9 cellular contexts compared by ENCODE assay signal in the genomic region with DNA sequence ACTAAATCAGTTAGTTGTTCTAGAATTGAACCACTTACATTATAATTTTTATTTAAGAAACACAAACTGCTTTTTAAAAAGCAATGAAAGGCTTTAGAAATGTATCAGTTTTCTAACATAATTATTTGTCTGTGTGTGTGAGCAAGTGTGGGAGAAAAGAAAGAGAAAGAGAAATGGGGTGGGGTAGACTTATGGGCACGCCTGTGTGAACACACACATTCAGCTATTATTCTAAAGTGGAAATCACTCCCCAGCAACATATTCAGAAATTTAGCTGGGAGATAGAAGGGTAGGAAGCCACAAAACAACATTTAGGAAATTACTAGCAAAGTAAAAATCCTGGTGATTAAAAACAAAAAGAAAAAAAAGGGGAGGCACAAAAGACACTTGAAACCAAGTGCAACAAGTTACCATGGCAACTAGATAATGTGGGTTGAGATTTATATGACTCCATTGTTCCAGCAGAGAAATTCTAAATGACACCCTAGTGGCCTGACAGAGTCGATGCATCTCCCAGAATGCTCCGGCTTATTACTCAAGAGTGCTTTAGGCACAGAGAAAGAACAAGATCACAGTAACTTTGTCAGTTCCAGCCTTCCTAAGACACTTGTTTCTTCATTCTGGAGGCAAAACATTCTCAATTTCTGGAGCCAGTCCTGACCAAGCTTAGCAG.
DNase-seq lines count a peak whose midpoint lies in the region; ATAC-seq and TF ChIP-seq lines count a peak whose summit lies in the region.
"Had no signal": no experiment of that assay in that cellular context is flagged by ENCODE, and none has a peak within 500 bp of the region (broad histone marks: within the 10 kb centered on the region; RNA-seq: fewer than 3 reads in every experiment).

No MANE protein-coding gene starts in this region.

- in situ Hi-C loops in Caki2 (cut with HindIII; ENCODE audit: low pct_unique_long_range_greater_than_20kb, low sequenced_read_pairs) (no loop called here), SK-MEL-5 (cut with HindIII; ENCODE audit: low pct_unique_long_range_greater_than_20kb, low sequenced_read_pairs) (no loop called here)

- intact Hi-C loops in CD14-positive monocyte (cut with micrococcal nuclease): no loop called here

- H3K4me1 Mint-ChIP-seq in CD14-positive monocyte: no peaks in the 10 kb centered on the region
- H3K4me1 Mint-ChIP-seq in activated naive CD4-positive, alpha-beta T cell treated with anti-CD3 and anti-CD28 coated beads, Interleukin-2, amount 10 ng/mL, durations not matched to agents 7 days and 5 days: no peaks in the 10 kb centered on the region

- H3K27me3 Mint-ChIP-seq in CD14-positive monocyte (ENCODE audit: low read depth in 3 of 3): no peaks in the 10 kb centered on the region
- no peaks in the 10 kb centered on the region for H3K27me3 Mint-ChIP-seq in activated naive CD4-positive, alpha-beta T cell treated with anti-CD3 and anti-CD28 coated beads, Interleukin-2, amount 10 ng/mL, durations not matched to agents 7 days and 5 days
- H3K27me3 Mint-ChIP-seq: IgD-negative memory B cell had no signal

- H3K27ac Mint-ChIP-seq in CD14-positive monocyte: no peak overlapping the region
- no peak overlapping the region for H3K27ac Mint-ChIP-seq in activated naive CD4-positive, alpha-beta T cell treated with anti-CD3 and anti-CD28 coated beads, Interleukin-2, amount 10 ng/mL, durations not matched to agents 7 days and 5 days

- H3K36me3 Mint-ChIP-seq in CD14-positive monocyte: no peaks in the 10 kb centered on the region
- H3K36me3 Mint-ChIP-seq in activated naive CD4-positive, alpha-beta T cell treated with anti-CD3 and anti-CD28 coated beads, Interleukin-2, amount 10 ng/mL, durations not matched to agents 7 days and 5 days: no peaks in the 10 kb centered on the region

- no peak for TF ChIP-seq CTCF in CD14-positive monocyte (IDR thresholded peaks at IDR 0.05)

- H3K4me3 Mint-ChIP-seq in CD14-positive monocyte: no peak overlapping the region
- no peak overlapping the region for H3K4me3 Mint-ChIP-seq in activated naive CD4-positive, alpha-beta T cell treated with anti-CD3 and anti-CD28 coated beads, Interleukin-2, amount 10 ng/mL, durations not matched to agents 7 days and 5 days

- peak; percentile 36 for DNase-seq in Caki2 (ENCODE audit: low read depth)
- DNase-seq in SK-MEL-5 (ENCODE audit: low read depth, low spot score): peak; percentile 71
- peak; percentile 31 for DNase-seq in kidney tubule cell (ENCODE audit: low spot score)
- no peak for DNase-seq in CD14-positive monocyte (ENCODE audit: low spot score)
- DNase-seq in activated naive CD4-positive, alpha-beta T cell treated with anti-CD3 and anti-CD28 coated beads, Interleukin-2, amount 10 ng/mL, durations not matched to agents 7 days and 5 days: no peak

- CTCF ChIA-PET in activated naive CD4-positive, alpha-beta T cell treated with anti-CD3 and anti-CD28 coated beads, Interleukin-2, amount 10 ng/mL, durations not matched to agents 7 days and 5 days (lab: Charles Lee): no interaction called here

- H3K9me3 Mint-ChIP-seq in CD14-positive monocyte: peaks cover 0 to 2% (median 0%) of the 10 kb centered on the region in 7 donors
- peaks cover under 1% of the 10 kb centered on the region for H3K9me3 Mint-ChIP-seq in activated naive CD4-positive, alpha-beta T cell treated with anti-CD3 and anti-CD28 coated beads, Interleukin-2, amount 10 ng/mL, durations not matched to agents 7 days and 5 days

- ATAC-seq in GM19372 (IDR thresholded peaks at IDR 0.05; ENCODE audit: low read depth, unreplicated experiment) (peak; percentile 69), HG03521 (IDR thresholded peaks at IDR 0.05; ENCODE audit: unreplicated experiment) (peak; percentile 86), GM21576 (IDR thresholded peaks at IDR 0.05; ENCODE audit: unreplicated experiment) (no peak)

Comparison
In these comparisons a context has a peak if more than half of its experiments do, and no peak if none do; other contexts are left out.
1. DNase-seq: peak in Caki2 (single experiment), SK-MEL-5 (single experiment) and kidney tubule cell (single experiment); none in CD14-positive monocyte (single experiment) and activated naive CD4-positive, alpha-beta T cell treated with anti-CD3 and anti-CD28 coated beads, Interleukin-2, amount 10 ng/mL, durations not matched to agents 7 days and 5 days (single experiment).